8 cellular contexts compared by ENCODE assay signal in the genomic region with DNA sequence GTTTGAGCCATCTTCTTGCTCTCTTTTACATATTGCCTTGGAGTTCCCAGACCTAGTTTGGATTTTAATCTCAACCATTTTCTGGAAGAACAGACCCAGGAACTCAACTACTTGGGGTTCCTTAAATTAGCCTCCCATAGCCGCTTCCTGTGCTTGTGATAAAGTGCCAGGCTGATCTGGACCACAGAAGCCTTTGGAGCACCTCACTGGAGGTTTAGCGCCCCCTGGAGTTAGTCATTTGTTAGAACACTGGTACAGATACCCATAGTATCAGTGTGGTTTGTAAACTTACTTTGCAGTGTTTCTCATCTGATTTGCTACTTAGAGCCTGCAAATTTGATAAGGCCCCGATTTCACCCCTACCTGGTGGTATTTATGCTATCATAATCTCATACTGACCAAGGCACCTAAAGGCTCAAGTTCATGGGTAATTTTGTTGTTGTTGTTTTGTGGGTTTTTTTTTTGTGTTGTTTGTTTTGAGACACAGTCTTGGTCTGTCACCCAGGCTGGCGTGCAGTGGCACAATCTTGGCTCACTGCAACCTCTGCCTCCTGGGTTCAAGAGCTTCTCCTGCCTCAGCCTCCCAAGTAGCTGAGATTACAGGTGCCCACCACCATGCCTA. TPM values are rescaled to one million over a fixed set of nuclear protein-coding genes. Genes with fewer than 3 reads are reported as not detected.
DNase-seq lines count a peak whose midpoint lies in the region; ATAC-seq and TF ChIP-seq lines count a peak whose summit lies in the region.

No MANE protein-coding gene starts in this region.

- H3K4me1 ChIP-seq in adipocyte (ENCODE audit: control insufficient read depth, insufficient read depth, low read length) (peaks cover 20% of the 10 kb centered on the region), sigmoid colon (peaks cover 0 to 26% (median 20%) of the 10 kb centered on the region in 4 donors)

- intact Hi-C loops in Right ventricle myocardium inferior (cut with DNase I) = loop anchor here (1.0 to 2.0 kb wide), 2 partner anchors 67 to 131 kb away; no protein-coding TSS in a partner anchor
- intact Hi-C loops in cardiac septum (cut with DNase I) = loop anchor here (1.0 to 2.0 kb wide), 2 partner anchors 67 to 131 kb away; no protein-coding TSS in a partner anchor
- intact Hi-C loops in left ventricle myocardium superior (cut with micrococcal nuclease) = loop anchor here (2.0 kb wide), 1 partner anchor 65 kb away; no protein-coding TSS in a partner anchor
- intact Hi-C loops in sigmoid colon (cut with DNase I) = loop anchor here (2.0 to 10.0 kb wide), 4 partner anchors 65 to 279 kb away; partner anchors contain the start of genes COX6A1 and HNF1A

- TF ChIP-seq POLR2A in sigmoid colon (IDR thresholded peaks at IDR 0.05) = no peak

- DNase-seq in Right ventricle myocardium inferior (ENCODE audit: missing footprints) (no peak), cardiac septum (ENCODE audit: low spot score) (no peak), NCI-H1694 (lab: John Stamatoyannopoulos, UW) (peak; percentile 75), T-cell (peak in 32 of 34 experiments; percentile 29 to 83 (median 62)), adipocyte (ENCODE audit: low read depth) (peak; percentile 95), left ventricle myocardium superior (peak; percentile 57), sigmoid colon (peak; percentile 86)

- H3K36me3 Mint-ChIP-seq in T-cell = peaks cover 28% of the 10 kb centered on the region

- H3K27me3 ChIP-seq in adipocyte (replicated peaks; ENCODE audit: control insufficient read depth, insufficient read depth, low read length) = no peaks in the 10 kb centered on the region
- no peaks in the 10 kb centered on the region for H3K27me3 ChIP-seq in sigmoid colon

- H3K27ac ChIP-seq in sigmoid colon = no peak overlapping the region

- TF ChIP-seq EP300 in sigmoid colon (IDR thresholded peaks at IDR 0.05) = no peak

- no peak overlapping the region for H3K4me3 ChIP-seq in adipocyte (ENCODE audit: low read length)
- no peak overlapping the region for H3K4me3 ChIP-seq in sigmoid colon

- H3K9me3 ChIP-seq in adipocyte (ENCODE audit: control insufficient read depth, low read length) = no peaks in the 10 kb centered on the region
- H3K9me3 ChIP-seq in sigmoid colon = no peaks in the 10 kb centered on the region

- WGBS in sigmoid colon, 2 donors = 14 to 22% methylated on average over 4 of the region's 4 CpGs

- ATAC-seq in Right ventricle myocardium inferior (peak; percentile 69), T-cell (replicated peaks in 1 of 4) (peak; percentile 54 to 61 (median 58)), left ventricle myocardium superior (peak; percentile 67), GM18867 (IDR thresholded peaks at IDR 0.05; ENCODE audit: unreplicated experiment) (no peak)

- H3K9me3 Mint-ChIP-seq in T-cell = no peaks in the 10 kb centered on the region

- TF ChIP-seq CTCF in sigmoid colon (IDR thresholded peaks at IDR 0.05) = peak; percentile 45 to 88 (median 82)

- H3K27me3 Mint-ChIP-seq in T-cell = no peaks in the 10 kb centered on the region

- POLR2A ChIA-PET in T-cell (lab: Charles Lee) = interaction anchor here in 1 of 2 donors (0.7 kb wide), 1 partner anchor 404 kb away, joined by 4 read pairs; no protein-coding TSS in a partner anchor

- H3K27ac Mint-ChIP-seq in T-cell = peak overlapping the region; percentile 62 to 73

- peaks cover 34 to 50% (median 48%) of the 10 kb centered on the region in 3 donors for H3K4me1 Mint-ChIP-seq in T-cell

- CTCF ChIA-PET in T-cell (lab: Charles Lee) = interaction anchor here (0.6 to 1.2 kb wide), 4 partner anchors 131 to 233 kb away, joined by 3 to 4 read pairs (median 3); partner anchors contain the start of gene POP5 (in 1 of the 2)

- peaks cover 48% of the 10 kb centered on the region for H3K36me3 ChIP-seq in adipocyte (ENCODE audit: control insufficient read depth, insufficient read depth, low read length, severe bottlenecking)
- peaks cover 15 to 58% (median 37%) of the 10 kb centered on the region in 4 donors for H3K36me3 ChIP-seq in sigmoid colon

- no peak overlapping the region for H3K4me3 Mint-ChIP-seq in T-cell

- H3K9ac ChIP-seq in adipocyte (ENCODE audit: low read length) = no peak overlapping the region

RNA-seq across cellular contexts. Expression of gene UNC119B, which starts 3.7 kb away (rescaled TPM):
- total RNA-seq in Right ventricle myocardium inferior = 14.0 TPM
- 10.9 TPM for total RNA-seq in cardiac septum
- 10 to 100 TPM; 14.3 to 26.1 (median 22.6) TPM for total RNA-seq in T-cell
- 13.2 TPM for total RNA-seq in left ventricle myocardium superior
- total RNA-seq in sigmoid colon = 10 to 100 TPM; 11.1 to 18.3 (median 18.1) TPM
- polyA plus RNA-seq in sigmoid colon = 10 to 100 TPM in 1 of 3 donors, 1 to 10 TPM in 2; 8.4 to 19.3 (median 9.9) TPM

RNA-seq across cellular contexts. Expression of gene ACADS, which starts 11.7 kb away (rescaled TPM):
- total RNA-seq in Right ventricle myocardium inferior (108 TPM), cardiac septum (58.4 TPM), T-cell (10 to 100 TPM in 4 of 5 donors, 1 to 10 TPM in 1; 7.5 to 22.5 (median 20.4) TPM), left ventricle myocardium superior (108 TPM), sigmoid colon (10 to 100 TPM; 36.8 to 40.3 (median 39.1) TPM)
- 100 to 1,000 TPM; 111 to 325 (median 192) TPM for polyA plus RNA-seq in sigmoid colon

RNA-seq across cellular contexts. Expression of gene MLEC, which starts 27.0 kb away (rescaled TPM):
- total RNA-seq in Right ventricle myocardium inferior = 128 TPM
- 103 TPM for total RNA-seq in cardiac septum
- total RNA-seq in T-cell = 10 to 100 TPM; 26.3 to 61.3 (median 55.3) TPM
- total RNA-seq in left ventricle myocardium superior = 130 TPM
- total RNA-seq in sigmoid colon = 10 to 100 TPM; 30.3 to 40.3 (median 33.6) TPM
- 100 to 1,000 TPM in 1 of 3 donors, 10 to 100 TPM in 2; 22.2 to 164 (median 31.0) TPM for polyA plus RNA-seq in sigmoid colon

Comparison
In these comparisons a context has a peak if more than half of its experiments do, and no peak if none do; other contexts are left out.
1. DNase-seq: peak in NCI-H1694 (single experiment), T-cell (32 of 34), adipocyte (single experiment), left ventricle myocardium superior (single experiment) and sigmoid colon (single experiment); none in Right ventricle myocardium inferior (single experiment) and cardiac septum (single experiment).